9 cellular contexts compared by ENCODE assay signal in genomic region chr14:35401853-35402252, GRCh38. TPM values are rescaled to one million over a fixed set of nuclear protein-coding genes. Genes with fewer than 3 reads are reported as not detected.
A peak's percentile ranks its signal among the peaks of the same experiment; 100 is the strongest.
DNase-seq lines count a peak whose midpoint lies in the region; ATAC-seq and TF ChIP-seq lines count a peak whose summit lies in the region.
"Had no signal": no experiment of that assay in that cellular context is flagged by ENCODE, and none has a peak within 500 bp of the region (broad histone marks: within the 10 kb centered on the region; RNA-seq: fewer than 3 reads in every experiment).

No MANE protein-coding gene starts in this region.

- peaks cover 25 to 33% of the 10 kb centered on the region in 2 experiments; a peak in 3 of 4 replicates for H3K4me1 ChIP-seq in SK-N-SH (ENCODE audit: control insufficient read depth in 1 of 2, insufficient read depth in 2 of 2, low read depth in 1 of 2, low read length in 1 of 2)
- peaks cover 0 to 21% of the 10 kb centered on the region in 2 donors for H3K4me1 ChIP-seq in breast epithelium
- peaks cover 32% of the 10 kb centered on the region for H3K4me1 ChIP-seq in testis

- no peaks in the 10 kb centered on the region for H3K27me3 ChIP-seq in SK-N-SH (ENCODE audit: insufficient read depth)
- no peaks in the 10 kb centered on the region for H3K27me3 ChIP-seq in breast epithelium
- H3K27me3 ChIP-seq in testis: no peaks in the 10 kb centered on the region

- ATAC-seq in SK-N-SH treated with all-trans-retinoic acid at 6 μM for 48 hours: no peak

- 82% methylated on average over 8 of the region's 8 CpGs for WGBS in SK-N-SH (ENCODE audit: low lambda C conversion rate)
- 11 to 15% methylated on average over 8 of the region's 8 CpGs for WGBS in lower leg skin, 2 donors
- 25 to 41% methylated on average over 8 of the region's 8 CpGs for WGBS in testis, 2 donors

- peak overlapping the region in 1 of 2 experiments; percentile 85; a peak in 2 of 4 replicates for H3K4me3 ChIP-seq in SK-N-SH (ENCODE audit: low read depth in 2 of 2, low read length in 1 of 2)
- peak overlapping the region; percentile 69 to 99 (median 84) for H3K4me3 ChIP-seq in breast epithelium
- peak overlapping the region; percentile 78 for H3K4me3 ChIP-seq in lower leg skin (ENCODE audit: low read depth, poor library complexity, severe bottlenecking)
- H3K4me3 ChIP-seq in testis: peak overlapping the region; percentile 92 to 96

- no peaks in the 10 kb centered on the region for H3K9me2 ChIP-seq in SK-N-SH

- peaks cover 30% of the 10 kb centered on the region for H4K20me1 ChIP-seq in SK-N-SH (ENCODE audit: insufficient read depth)

- peak overlapping the region; percentile 96 for H3K4me2 ChIP-seq in SK-N-SH

- H3K9ac ChIP-seq in SK-N-SH: peak overlapping the region; percentile 83; the same call in 1 of the 2 replicates

- DNase-seq in SK-N-SH (no peak), breast epithelium (ENCODE audit: low spot score in 2 of 2) (no peak), lower leg skin (ENCODE audit: low spot score in 2 of 2) (no peak), testis (no peak), HEK293T (ENCODE audit: extremely low spot score) (no peak), HUDEP-2 (lab: John Stamatoyannopoulos, UW; ENCODE audit: unreplicated experiment in 76 of 76) (no peak), COLO668 (lab: John Stamatoyannopoulos, UW; ENCODE audit: unreplicated experiment) (no peak)
- DNase-seq: 8988T had no signal

- H3K27ac ChIP-seq in SK-N-SH (ENCODE audit: low read depth in 2 of 2, low read length in 1 of 2) (peak overlapping the region in 1 of 2 experiments; percentile 29; a peak in 3 of 4 replicates), breast epithelium (peak overlapping the region; percentile 97 to 99), testis (peak overlapping the region; percentile 96 to 99)

- H3K9me3 ChIP-seq in SK-N-SH: no peaks in the 10 kb centered on the region
- H3K9me3 ChIP-seq in breast epithelium: no peaks in the 10 kb centered on the region
- H3K9me3 ChIP-seq in testis: no peaks in the 10 kb centered on the region

- CTCF ChIA-PET in SK-N-SH (lab: Yijun Ruan, JAX): interaction anchor here (0.8 to 3.3 kb wide), 3 partner anchors 11 to 416 kb away, joined by 3 to 12 read pairs (median 8); no protein-coding TSS in a partner anchor
- CTCF ChIA-PET in HEK293T (lab: Yijun Ruan, JAX): interaction anchor here (2.3 kb wide), 1 partner anchor 261 kb away, joined by 15 read pairs; no protein-coding TSS in a partner anchor

- TF ChIP-seq POLR2A in breast epithelium (IDR thresholded peaks at IDR 0.05): no peak
- TF ChIP-seq POLR2A in lower leg skin (IDR thresholded peaks at IDR 0.05): no peak
- TF ChIP-seq POLR2A in testis (IDR thresholded peaks at IDR 0.05): no peak

- peaks cover 38% of the 10 kb centered on the region for H3K79me2 ChIP-seq in SK-N-SH (ENCODE audit: insufficient read depth)

- no peak overlapping the region for H2AFZ ChIP-seq in SK-N-SH (ENCODE audit: low read depth)

- intact Hi-C loops in breast epithelium (cut with DNase I; ENCODE audit: low total_unique reads): loop anchor here (5.0 kb wide), 1 partner anchor 65 kb away; no protein-coding TSS in a partner anchor
- intact Hi-C loops in lower leg skin (cut with DNase I; ENCODE audit: low total_unique reads): loop anchor here (5.0 to 10.0 kb wide), 2 partner anchors 65 to 167 kb away; no protein-coding TSS in a partner anchor
- intact Hi-C loops in testis (cut with DNase I; ENCODE audit: low total_unique reads): loop anchor here (10.0 kb wide), 1 partner anchor 187 kb away; no protein-coding TSS in a partner anchor

- no peak for TF ChIP-seq RAD21 in SK-N-SH (IDR thresholded peaks at IDR 0.05; ENCODE audit: low read length)

- peaks cover 49% of the 10 kb centered on the region for H3F3A ChIP-seq in SK-N-SH (replicated peaks; ENCODE audit: insufficient read depth)

- no peak for TF ChIP-seq CTCF in SK-N-SH (IDR thresholded peaks at IDR 0.05)
- TF ChIP-seq CTCF in breast epithelium (IDR thresholded peaks at IDR 0.05): no peak
- TF ChIP-seq CTCF in lower leg skin (IDR thresholded peaks at IDR 0.05): no peak
- no peak for TF ChIP-seq CTCF in testis (IDR thresholded peaks at IDR 0.05)

- POLR2A ChIA-PET in SK-N-SH (lab: Yijun Ruan, JAX) (interaction anchor here (1.6 kb wide), 1 partner anchor 109 kb away, joined by 4 read pairs; the partner anchor contains the start of gene PSMA6), HEK293T (lab: Yijun Ruan, JAX) (interaction anchor here (4.5 kb wide), 1 partner anchor 110 kb away, joined by 45 read pairs; the partner anchor contains the start of gene PSMA6)

- H3K36me3 ChIP-seq in SK-N-SH (replicated peaks in 1 of 2; ENCODE audit: control insufficient read depth in 1 of 2, insufficient read depth in 2 of 2, low read length in 1 of 2) (peaks cover 31 to 35% of the 10 kb centered on the region in 2 experiments), breast epithelium (peaks cover 24% of the 10 kb centered on the region), testis (ENCODE audit: low read depth, missing control alignments) (no peaks in the 10 kb centered on the region)

- no peak for TF ChIP-seq EP300 in SK-N-SH (IDR thresholded peaks at IDR 0.05; ENCODE audit: borderline replicate concordance in 1 of 2, low read depth in 1 of 2, low read length in 1 of 2)

TF ChIP-seq in SK-N-SH, 30 proteins besides CTCF, POLR2A, EP300 and RAD21 (continues in another document):
- no peak for TF ChIP-seq ZBTB33 (IDR thresholded peaks at IDR 0.05; ENCODE audit: borderline replicate concordance, low read depth)
- TF ChIP-seq FOXJ3 (CRISPR knock-in tag; IDR thresholded peaks at IDR 0.05): no peak
- TF ChIP-seq GABPA (IDR thresholded peaks at IDR 0.05; ENCODE audit: low read depth): no peak
- no peak for TF ChIP-seq TEAD4 (IDR thresholded peaks at IDR 0.05; ENCODE audit: borderline replicate concordance, insufficient read depth)

TF ChIP-seq in SK-N-SH treated with all-trans-retinoic acid at 6 μM for 48 hours, 23 proteins besides CTCF, POLR2A, EP300 and RAD21:
- TF ChIP-seq GLIS3 (CRISPR knock-in tag; IDR thresholded peaks at IDR 0.05) (no peak), RARB (CRISPR knock-in tag; IDR thresholded peaks at IDR 0.05) (no peak), PPARA (CRISPR knock-in tag; IDR thresholded peaks at IDR 0.05; ENCODE audit: borderline replicate concordance) (no peak), ZFP3 (CRISPR knock-in tag; IDR thresholded peaks at IDR 0.05) (no peak), ARNTL (CRISPR knock-in tag; IDR thresholded peaks at IDR 0.05; ENCODE audit: borderline replicate concordance, low read depth) (no peak)

TF ChIP-seq in HEK293T, 16 proteins besides CTCF, POLR2A, EP300 and RAD21:
- no peak for TF ChIP-seq BHLHE40 (IDR thresholded peaks at IDR 0.05; ENCODE audit: borderline replicate concordance)
- no peak for TF ChIP-seq ZNF384 (IDR thresholded peaks at IDR 0.05)
- TF ChIP-seq FOXA1 (IDR thresholded peaks at IDR 0.05): no peak
- no peak for TF ChIP-seq HDGF (IDR thresholded peaks at IDR 0.05; ENCODE audit: borderline replicate concordance)
- TF ChIP-seq LEF1 (IDR thresholded peaks at IDR 0.05; ENCODE audit: borderline replicate concordance): no peak
- TF ChIP-seq SUZ12 (IDR thresholded peaks at IDR 0.05): no peak
TF ChIP-seq in HEK293T: peak in this region for 0.

RNA-seq across cellular contexts. Expression of gene NFKBIA, which starts 2.7 kb away (rescaled TPM):
- 56.3 and 56.7 TPM in 2 replicates for polyA plus RNA-seq in SK-N-SH (2012; rRNA removed)
- 30.8 and 34.1 TPM in 2 replicates for polyA plus RNA-seq in SK-N-SH (2012; cell fraction: cytosol; rRNA removed)
- 154 and 164 TPM in 2 replicates for polyA plus RNA-seq in SK-N-SH (2012; cell fraction: nucleus; rRNA removed)
- 100 to 1,000 TPM; 418 to 546 (median 422) TPM for total RNA-seq in breast epithelium
- 100 to 1,000 TPM; 431 to 923 (median 565) TPM for total RNA-seq in lower leg skin
- total RNA-seq in testis: 100 to 1,000 TPM; 154 to 171 TPM
- polyA plus RNA-seq in testis (ENCODE audit: insufficient read depth, low read depth, low replicate concordance): 64.7 TPM
